11 cellular contexts compared by ENCODE assay signal in genomic region chr1:17550684-17551584, GRCh38. TPM values are rescaled to one million over a fixed set of nuclear protein-coding genes. Genes with fewer than 3 reads are reported as not detected.
DNase-seq lines count a peak whose midpoint lies in the region; ATAC-seq and TF ChIP-seq lines count a peak whose summit lies in the region.
"Had no signal": no experiment of that assay in that cellular context is flagged by ENCODE, and none has a peak within 500 bp of the region (broad histone marks: within the 10 kb centered on the region; RNA-seq: fewer than 3 reads in every experiment).

No MANE protein-coding gene starts in this region.

- POLR2A ChIA-PET in SK-N-SH (lab: Yijun Ruan, JAX) = interaction anchor here (1.2 to 1.6 kb wide), 2 partner anchors 10 to 15 kb away, joined by 3 to 11 read pairs; no protein-coding TSS in a partner anchor

- intact Hi-C loops in tibial artery (cut with DNase I; ENCODE audit: low total_unique reads) = no loop called here

- WGBS in SK-N-SH (ENCODE audit: low lambda C conversion rate) = 59% methylated on average over 8 of the region's 15 CpGs

- H3K9me3 ChIP-seq in SK-N-SH (no peaks in the 10 kb centered on the region), tibial artery (no peaks in the 10 kb centered on the region)

- H3K27ac ChIP-seq in SK-N-SH (ENCODE audit: low read depth in 2 of 2, low read length in 1 of 2) = peak overlapping the region; percentile 77 to 93
- peak overlapping the region; percentile 100 for H3K27ac ChIP-seq in tibial artery
- H3K27ac ChIP-seq: 22Rv1, cardiac muscle cell had no signal

- H3K27me3 ChIP-seq in SK-N-SH (ENCODE audit: insufficient read depth) (no peaks in the 10 kb centered on the region), kidney epithelial cell (ENCODE audit: control insufficient read depth, insufficient read depth, low read length) (no peaks in the 10 kb centered on the region), tibial artery (no peaks in the 10 kb centered on the region)
- H3K27me3 ChIP-seq: cardiac muscle cell had no signal

- CTCF ChIA-PET in SK-N-SH (lab: Yijun Ruan, JAX) = interaction anchor here (0.9 to 3.2 kb wide), 8 partner anchors 17 to 159 kb away, joined by 3 to 13 read pairs (median 3); no protein-coding TSS in a partner anchor

- no peak overlapping the region for H3K9ac ChIP-seq in SK-N-SH

- no peak for TF ChIP-seq RAD21 in SK-N-SH (IDR thresholded peaks at IDR 0.05; ENCODE audit: low read length)

- H3K4me3 ChIP-seq in SK-N-SH (ENCODE audit: low read depth in 2 of 2, low read length in 1 of 2) = peak overlapping the region in 1 of 2 experiments; percentile 15; a peak in 1 of 4 replicates
- no peak overlapping the region for H3K4me3 ChIP-seq in kidney epithelial cell (ENCODE audit: low read depth, low read length)
- peak overlapping the region; percentile 8 to 19 for H3K4me3 ChIP-seq in tibial artery
- H3K4me3 ChIP-seq: cardiac muscle cell, K562 had no signal

- H2AFZ ChIP-seq in SK-N-SH (ENCODE audit: low read depth) = no peak overlapping the region

- H3K79me2 ChIP-seq in SK-N-SH (ENCODE audit: insufficient read depth) = peaks cover 80% of the 10 kb centered on the region

- H3K4me1 ChIP-seq in SK-N-SH (ENCODE audit: control insufficient read depth in 1 of 2, insufficient read depth in 2 of 2, low read depth in 1 of 2, low read length in 1 of 2) (peaks cover 23 to 34% of the 10 kb centered on the region in 2 experiments; a peak in 3 of 4 replicates), tibial artery (peaks cover 8 to 100% (median 89%) of the 10 kb centered on the region in 4 donors)

- H3K9me2 ChIP-seq in SK-N-SH = no peaks in the 10 kb centered on the region

- TF ChIP-seq CTCF in SK-N-SH (IDR thresholded peaks at IDR 0.05) (no peak), kidney epithelial cell (IDR thresholded peaks at IDR 0.05; ENCODE audit: insufficient read depth, low read length, poor library complexity, severe bottlenecking) (no peak), tibial artery (IDR thresholded peaks at IDR 0.05) (no peak)

- ATAC-seq in HG03439 (IDR thresholded peaks at IDR 0.05; ENCODE audit: unreplicated experiment) = no peak
- ATAC-seq: K562 had no signal

- peak overlapping the region; percentile 53 for H3K4me2 ChIP-seq in SK-N-SH

- peaks cover 12% of the 10 kb centered on the region for H4K20me1 ChIP-seq in SK-N-SH (ENCODE audit: insufficient read depth)

- peaks cover 15% of the 10 kb centered on the region for H3F3A ChIP-seq in SK-N-SH (replicated peaks; ENCODE audit: insufficient read depth)

- peak; percentile 17 for DNase-seq in DMS153 (lab: John Stamatoyannopoulos, UW)
- DNase-seq in DMS153 treated with DMSO at 0.1 percent for 48 hours (lab: John Stamatoyannopoulos, UW; ENCODE audit: unreplicated experiment) = no peak
- DNase-seq in SK-N-SH = no peak
- DNase-seq in kidney epithelial cell (ENCODE audit: low read depth) = peak; percentile 56
- peak in 1 of 2 donors; percentile 77 for DNase-seq in tibial artery
- no peak for DNase-seq in AG08396 (ENCODE audit: low spot score)
- DNase-seq in MV-4-11 (lab: John Stamatoyannopoulos, UW) = no peak

- TF ChIP-seq EP300 in SK-N-SH (IDR thresholded peaks at IDR 0.05; ENCODE audit: borderline replicate concordance in 1 of 2, low read depth in 1 of 2, low read length in 1 of 2) = no peak

- H3K36me3 ChIP-seq in SK-N-SH (replicated peaks in 1 of 2; ENCODE audit: control insufficient read depth in 1 of 2, insufficient read depth in 2 of 2, low read length in 1 of 2) = no peaks in the 10 kb centered on the region
- H3K36me3 ChIP-seq in kidney epithelial cell (ENCODE audit: control insufficient read depth, insufficient read depth, low read length) = no peaks in the 10 kb centered on the region
- no peaks in the 10 kb centered on the region for H3K36me3 ChIP-seq in tibial artery
- H3K36me3 ChIP-seq: cardiac muscle cell had no signal

TF ChIP-seq in SK-N-SH, 30 proteins besides CTCF, POLR2A, EP300 and RAD21:
- TF ChIP-seq SMC3 (IDR thresholded peaks at IDR 0.05; ENCODE audit: low read depth, low read length) = no peak
- no peak for TF ChIP-seq PBX3 (IDR thresholded peaks at IDR 0.05)
- TF ChIP-seq REST (IDR thresholded peaks at IDR 0.05; ENCODE audit: low read depth, low read length) = peak; percentile 85; the same call in 1 of the 2 replicates

RNA-seq across cellular contexts. Expression of gene ARHGEF10L, which starts 11.4 kb away (rescaled TPM):
- polyA plus RNA-seq in SK-N-SH (2012; rRNA removed) = 12.5 and 12.6 TPM in 2 replicates
- 3.7 and 6.3 TPM in 2 replicates for polyA plus RNA-seq in SK-N-SH (2012; cell fraction: cytosol; rRNA removed)
- polyA plus RNA-seq in SK-N-SH (2012; cell fraction: nucleus; rRNA removed) = 35.6 and 35.9 TPM in 2 replicates
- total RNA-seq in kidney epithelial cell = 23.5 and 29.5 TPM in 2 replicates
- polyA plus RNA-seq: K562 had no signal

Comparison
In these comparisons a context has a peak if more than half of its experiments do, and no peak if none do; other contexts are left out.
1. DNase-seq: peak in DMS153 (single experiment) and kidney epithelial cell (single experiment); none in DMS153 treated with DMSO at 0.1 percent for 48 hours (single experiment), SK-N-SH (single experiment), AG08396 (single experiment) and MV-4-11 (single experiment).